ENCODE assay signal across 17 cellular contexts in genomic region chr11:76424379-76424778, GRCh38. TPM values are rescaled to one million over a fixed set of nuclear protein-coding genes. Genes with fewer than 3 reads are reported as not detected.
DNase-seq lines count a peak whose midpoint lies in the region; ATAC-seq, FAIRE-seq and TF ChIP-seq lines count a peak whose summit lies in the region.
"Had no signal": no experiment of that assay in that cellular context is flagged by ENCODE, and none has a peak within 500 bp of the region (broad histone marks: within the 10 kb centered on the region; RNA-seq: fewer than 3 reads in every experiment).

No MANE protein-coding gene starts in this region.

- TF ChIP-seq POLR2A in GM12891 (IDR thresholded peaks at IDR 0.05; ENCODE audit: low read depth, low read length): no peak

- no peaks in the 10 kb centered on the region for H3K27me3 ChIP-seq in right cardiac atrium (ENCODE audit: control insufficient read depth, insufficient read depth)
- H3K27me3 ChIP-seq: esophagus muscularis mucosa, left lung, suprapubic skin had no signal

- no peaks in the 10 kb centered on the region for H3K9me3 Mint-ChIP-seq in activated T-cell treated with anti-CD3 and anti-CD28 coated beads, Interleukin-2, amount 50 U/mL, for 72 hours

- peak; percentile 21 for DNase-seq in GM12891 (ENCODE audit: insufficient read length, low spot score)
- DNase-seq in activated T-cell treated with anti-CD3 and anti-CD28 coated beads, Interleukin-2, amount 50 U/mL, for 72 hours: peak; percentile 16 to 29
- DNase-seq in right cardiac atrium: no peak
- DNase-seq in activated CD4-positive, CD25-positive, alpha-beta regulatory T cell treated with anti-CD3 and anti-CD28 coated beads, Interleukin-2, amount 50 U/mL, for 72 hours: no peak
- DNase-seq in NCI-H524 treated with DMSO at 0.1 percent for 48 hours (lab: John Stamatoyannopoulos, UW): no peak
- DNase-seq: hippocampal formation, KBM-7, left lung, NCI-H526, sigmoid colon had no signal

- H3K4me3 ChIP-seq in right cardiac atrium (ENCODE audit: low read length): no peak overlapping the region
- H3K4me3 ChIP-seq: coronary artery, esophagus muscularis mucosa, left lung, sigmoid colon, suprapubic skin had no signal

- no peaks in the 10 kb centered on the region for H3K36me3 Mint-ChIP-seq in activated T-cell treated with anti-CD3 and anti-CD28 coated beads, Interleukin-2, amount 50 U/mL, for 72 hours (ENCODE audit: insufficient read depth in 2 of 2)

- peak; percentile 74 for ATAC-seq in GM18520 (IDR thresholded peaks at IDR 0.05; ENCODE audit: unreplicated experiment)
- peak; percentile 65 for ATAC-seq in HG02678 (IDR thresholded peaks at IDR 0.05; ENCODE audit: unreplicated experiment)
- ATAC-seq in activated T-cell treated with anti-CD3 and anti-CD28 coated beads, Interleukin-2, amount 50 U/mL, for 72 hours (replicated peaks in 1 of 2): peak; percentile 92
- ATAC-seq in right cardiac atrium: no peak
- ATAC-seq: HCT116, left lung had no signal

- peaks cover 13% of the 10 kb centered on the region for H3K4me1 Mint-ChIP-seq in activated T-cell treated with anti-CD3 and anti-CD28 coated beads, Interleukin-2, amount 50 U/mL, for 72 hours (ENCODE audit: low read depth)

- peaks cover 25% of the 10 kb centered on the region for H3K27me3 Mint-ChIP-seq in activated T-cell treated with anti-CD3 and anti-CD28 coated beads, Interleukin-2, amount 50 U/mL, for 72 hours (ENCODE audit: low read depth)

- no peak overlapping the region for H3K27ac ChIP-seq in right cardiac atrium (ENCODE audit: low read length)
- H3K27ac ChIP-seq: coronary artery, esophagus muscularis mucosa, left lung, RWPE1, sigmoid colon, suprapubic skin had no signal

- WGBS in right cardiac atrium: 61% methylated on average over 3 of the region's 3 CpGs

- no peaks in the 10 kb centered on the region for H3K9me3 ChIP-seq in right cardiac atrium (ENCODE audit: control insufficient read depth, low read length)
- H3K9me3 ChIP-seq: esophagus muscularis mucosa, left lung, sigmoid colon, suprapubic skin had no signal

- intact Hi-C loops in right cardiac atrium (cut with DNase I): no loop called here

- peak overlapping the region; percentile 24 to 35 for H3K4me3 Mint-ChIP-seq in activated T-cell treated with anti-CD3 and anti-CD28 coated beads, Interleukin-2, amount 50 U/mL, for 72 hours

- peak; percentile 28 for FAIRE-seq in GM12891 (lab: Jason Lieb, UNC)

- no peaks in the 10 kb centered on the region for H3K4me1 ChIP-seq in right cardiac atrium (ENCODE audit: control insufficient read depth, insufficient read depth, low read length)
- H3K4me1 ChIP-seq: esophagus muscularis mucosa, left lung, sigmoid colon, suprapubic skin had no signal

- H3K27ac Mint-ChIP-seq in activated T-cell treated with anti-CD3 and anti-CD28 coated beads, Interleukin-2, amount 50 U/mL, for 72 hours: no peak overlapping the region

TF ChIP-seq in GM12891, 5 proteins besides CTCF, POLR2A, EP300 and RAD21:
- TF ChIP-seq PAX5 (IDR thresholded peaks at IDR 0.05; ENCODE audit: insufficient read depth, low read length, severe bottlenecking): no peak
- TF ChIP-seq SPI1 (IDR thresholded peaks at IDR 0.05; ENCODE audit: low read depth, low read length): peak; percentile 29; the same call in 1 of the 2 replicates
- TF ChIP-seq POU2F2 (IDR thresholded peaks at IDR 0.05; ENCODE audit: low read depth, low read length): no peak

RNA-seq across cellular contexts. Expression of gene EMSY, which starts 20.4 kb away (rescaled TPM):
- polyA plus RNA-seq in GM12891 (2012; ENCODE audit: low read depth, missing spikeins): 8.4 TPM
- total RNA-seq in activated T-cell treated with anti-CD3 and anti-CD28 coated beads, Interleukin-2, amount 50 U/mL, for 72 hours: 10 to 100 TPM; 24.6 to 27.8 TPM
- 10 to 100 TPM; 19.1 to 22.7 (median 20.6) TPM for total RNA-seq in right cardiac atrium
- polyA plus RNA-seq in right cardiac atrium: 7.8 TPM

RNA-seq across cellular contexts. Expression of gene GVQW3, which starts 43.3 kb away (rescaled TPM):
- 0.30 TPM for polyA plus RNA-seq in GM12891 (2012; ENCODE audit: low read depth, missing spikeins)
- 1 to 10 TPM; 3.6 to 3.8 TPM for total RNA-seq in activated T-cell treated with anti-CD3 and anti-CD28 coated beads, Interleukin-2, amount 50 U/mL, for 72 hours
- total RNA-seq in right cardiac atrium: 1 to 10 TPM in 3 of 4 donors, under 1 TPM in 1; 0.92 to 3.5 (median 2.1) TPM
- 0.77 TPM for polyA plus RNA-seq in right cardiac atrium

RNA-seq across cellular contexts. Expression of gene THAP12, which starts 43.4 kb away (rescaled TPM):
- polyA plus RNA-seq in GM12891 (2012; ENCODE audit: low read depth, missing spikeins): 7.5 TPM
- total RNA-seq in activated T-cell treated with anti-CD3 and anti-CD28 coated beads, Interleukin-2, amount 50 U/mL, for 72 hours: 10 to 100 TPM; 55.9 to 66.6 TPM
- total RNA-seq in right cardiac atrium: 10 to 100 TPM; 18.0 to 23.6 (median 19.7) TPM
- polyA plus RNA-seq in right cardiac atrium: 10.5 TPM

Comparison
In these comparisons a context has a peak if more than half of its experiments do, and no peak if none do; other contexts are left out.
1. DNase-seq: peak in GM12891 (single experiment) and activated T-cell treated with anti-CD3 and anti-CD28 coated beads, Interleukin-2, amount 50 U/mL, for 72 hours (2 of 2); none in right cardiac atrium (0 of 3), activated CD4-positive, CD25-positive, alpha-beta regulatory T cell treated with anti-CD3 and anti-CD28 coated beads, Interleukin-2, amount 50 U/mL, for 72 hours (single experiment) and NCI-H524 treated with DMSO at 0.1 percent for 48 hours (single experiment).
2. ATAC-seq: peak in GM18520 (single experiment), HG02678 (single experiment) and activated T-cell treated with anti-CD3 and anti-CD28 coated beads, Interleukin-2, amount 50 U/mL, for 72 hours (2 of 2); none in right cardiac atrium (0 of 2).